ENCODE assay signal across 1 cellular context in genomic region chr2:215793747-215794595, GRCh38.
TF ChIP-seq lines count a peak whose summit lies in the region.

No MANE protein-coding gene starts in this region.

TF ChIP-seq in HepG2, 621 proteins besides CTCF, POLR2A, EP300 and RAD21 (continued from another document and continues in another):
- no peak; the same call in 1 of the 2 replicates for TF ChIP-seq MYPOP (CRISPR knock-in tag; IDR thresholded peaks at IDR 0.05)
- no peak for TF ChIP-seq ZNF333 (CRISPR knock-in tag; IDR thresholded peaks at IDR 0.05; ENCODE audit: borderline replicate concordance)
- TF ChIP-seq ZFP41 (CRISPR knock-in tag; IDR thresholded peaks at IDR 0.05; ENCODE audit: borderline replicate concordance) = no peak
- peak; percentile 79; the same call in 1 of the 2 replicates for TF ChIP-seq ZNF3 (CRISPR knock-in tag; IDR thresholded peaks at IDR 0.05)
- peak; percentile 94 for TF ChIP-seq BRD4 (CRISPR knock-in tag; IDR thresholded peaks at IDR 0.05)
- peak; percentile 88 for TF ChIP-seq SAP130 (CRISPR knock-in tag; IDR thresholded peaks at IDR 0.05; ENCODE audit: low read depth)
- no peak for TF ChIP-seq TIGD3 (CRISPR knock-in tag; IDR thresholded peaks at IDR 0.05; ENCODE audit: borderline replicate concordance)
- TF ChIP-seq SP4 (CRISPR knock-in tag; IDR thresholded peaks at IDR 0.05) = no peak
- peak; percentile 89 for TF ChIP-seq KLF6 (CRISPR knock-in tag; IDR thresholded peaks at IDR 0.05)
- no peak for TF ChIP-seq ZNF782 (CRISPR knock-in tag; IDR thresholded peaks at IDR 0.05; ENCODE audit: borderline replicate concordance)
- TF ChIP-seq ZNF644 (CRISPR knock-in tag; IDR thresholded peaks at IDR 0.05; ENCODE audit: low read depth) = peak; percentile 83
- peak; percentile 89; the same call in 1 of the 2 replicates for TF ChIP-seq BRF2 (CRISPR knock-in tag; IDR thresholded peaks at IDR 0.05)
- peak; percentile 96; the same call in 1 of the 2 replicates for TF ChIP-seq RNF219 (CRISPR knock-in tag; IDR thresholded peaks at IDR 0.05)
- TF ChIP-seq RFXANK (CRISPR knock-in tag; IDR thresholded peaks at IDR 0.05) = peak; percentile 86; the same call in 1 of the 2 replicates
- TF ChIP-seq ARID3A (IDR thresholded peaks at IDR 0.05; ENCODE audit: low read depth, low read length) = peak; percentile 84
- TF ChIP-seq ZNF431 (CRISPR knock-in tag; IDR thresholded peaks at IDR 0.05; ENCODE audit: borderline replicate concordance, low read depth) = peak; percentile 62; the same call in 1 of the 2 replicates
- peak; percentile 99 for TF ChIP-seq BCL6 (CRISPR knock-in tag; IDR thresholded peaks at IDR 0.05)
- peak; percentile 43 for TF ChIP-seq TBL1XR1 (IDR thresholded peaks at IDR 0.05; ENCODE audit: borderline replicate concordance, low read length, partially characterized antibody)
- TF ChIP-seq SRSF9 (IDR thresholded peaks at IDR 0.05; ENCODE audit: borderline replicate concordance, insufficient read depth, low read depth, low read length, poor library complexity, severe bottlenecking) = no peak
- peak; percentile 95 for TF ChIP-seq CEBPG (CRISPR knock-in tag; IDR thresholded peaks at IDR 0.05)
- no peak for TF ChIP-seq SSRP1 (CRISPR knock-in tag; IDR thresholded peaks at IDR 0.05)
- TF ChIP-seq IKZF4 (CRISPR knock-in tag; IDR thresholded peaks at IDR 0.05; ENCODE audit: borderline replicate concordance, low read depth, not compliant biosample characterization) = no peak
- no peak for TF ChIP-seq ATF6 (CRISPR knock-in tag; conservative IDR thresholded peaks at IDR 0.05)
- TF ChIP-seq ZNF891 (CRISPR knock-in tag; IDR thresholded peaks at IDR 0.05) = no peak
- no peak for TF ChIP-seq TRIM22 (IDR thresholded peaks at IDR 0.05)
- TF ChIP-seq RFX3 (CRISPR knock-in tag; IDR thresholded peaks at IDR 0.05) = 0 out of 2 replicates have a peak, but pooled peaks have one; percentile 11
- no peak for TF ChIP-seq ZNF281 (CRISPR knock-in tag; IDR thresholded peaks at IDR 0.05; ENCODE audit: borderline replicate concordance)
- no peak for TF ChIP-seq SUZ12 (IDR thresholded peaks at IDR 0.05; ENCODE audit: low read depth, low read length)
- no peak for TF ChIP-seq ZSCAN25 (CRISPR knock-in tag; IDR thresholded peaks at IDR 0.05)
- TF ChIP-seq CEBPZ (IDR thresholded peaks at IDR 0.05; ENCODE audit: low read length) = no peak
- peak; percentile 90; the same call in 1 of the 2 replicates for TF ChIP-seq ZFP90 (CRISPR knock-in tag; IDR thresholded peaks at IDR 0.05; ENCODE audit: borderline replicate concordance)
- no peak for TF ChIP-seq ZNF225 (CRISPR knock-in tag; IDR thresholded peaks at IDR 0.05)
- TF ChIP-seq PHF21A (CRISPR knock-in tag; IDR thresholded peaks at IDR 0.05) = peak; percentile 89
- TF ChIP-seq HDAC1 (CRISPR knock-in tag; IDR thresholded peaks at IDR 0.05) = peak; percentile 96
- peak; percentile 76 for TF ChIP-seq ZNF24 (IDR thresholded peaks at IDR 0.05)
- peak; percentile 51; the same call in 1 of the 2 replicates for TF ChIP-seq TMF1 (CRISPR knock-in tag; IDR thresholded peaks at IDR 0.05; ENCODE audit: low read depth)
- TF ChIP-seq ZNF10 (CRISPR knock-in tag; IDR thresholded peaks at IDR 0.05; ENCODE audit: borderline replicate concordance, low read depth) = no peak
- peak; percentile 83 for TF ChIP-seq MAX (IDR thresholded peaks at IDR 0.05)
- TF ChIP-seq POGZ (CRISPR knock-in tag; IDR thresholded peaks at IDR 0.05) = peak; percentile 95
- no peak for TF ChIP-seq BORCS8-MEF2B (CRISPR knock-in tag; IDR thresholded peaks at IDR 0.05)
- no peak for TF ChIP-seq REL (CRISPR knock-in tag; conservative IDR thresholded peaks at IDR 0.05)
- no peak for TF ChIP-seq ZNF34 (CRISPR knock-in tag; IDR thresholded peaks at IDR 0.05; ENCODE audit: borderline replicate concordance)
- no peak for TF ChIP-seq SRSF1 (optimal IDR thresholded peaks at IDR 0.05; ENCODE audit: low read depth, low read length)
- TF ChIP-seq NR2F2 (IDR thresholded peaks at IDR 0.05; ENCODE audit: borderline replicate concordance, low read depth) = peak; percentile 93
- no peak for TF ChIP-seq PAWR (CRISPR knock-in tag; IDR thresholded peaks at IDR 0.05; ENCODE audit: borderline replicate concordance)
- TF ChIP-seq ZNF382 (CRISPR knock-in tag; IDR thresholded peaks at IDR 0.05; ENCODE audit: borderline replicate concordance) = 0 out of 2 replicates have a peak, but pooled peaks have one; percentile 21
